Comparison of ENCODE assay signal across 7 cellular contexts in genomic region chr9:123267481-123268239, GRCh38. TPM values are rescaled to one million over a fixed set of nuclear protein-coding genes. Genes with fewer than 3 reads are reported as not detected.
A peak's percentile ranks its signal among the peaks of the same experiment; 100 is the strongest.
DNase-seq lines count a peak whose midpoint lies in the region; ATAC-seq, FAIRE-seq and TF ChIP-seq lines count a peak whose summit lies in the region.

No MANE protein-coding gene starts in this region.

- no peaks in the 10 kb centered on the region for H3K9me3 Mint-ChIP-seq in activated naive CD4-positive, alpha-beta T cell treated with anti-CD3 and anti-CD28 coated beads, Interleukin-2, amount 10 ng/mL, durations not matched to agents 7 days and 5 days

- H3K27ac ChIP-seq in spleen: peak overlapping the region in 5 of 8 donors; percentile 48 to 87 (median 85)

- no peak for TF ChIP-seq CTCF in spleen (IDR thresholded peaks at IDR 0.05 in 8 of 11, conservative IDR thresholded peaks at IDR 0.05 in 3 of 11)

- 3 to 5% (median 5%) methylated on average over 25 to 43 of the region's 43 CpGs for WGBS in spleen, 5 donors

- H3K9me3 ChIP-seq in spleen: no peaks in the 10 kb centered on the region

- TF ChIP-seq POLR2A in spleen (IDR thresholded peaks at IDR 0.05): no peak

- H3K4me1 Mint-ChIP-seq in activated naive CD4-positive, alpha-beta T cell treated with anti-CD3 and anti-CD28 coated beads, Interleukin-2, amount 10 ng/mL, durations not matched to agents 7 days and 5 days: peaks cover 21% of the 10 kb centered on the region

- intact Hi-C loops in spleen (cut with DNase I; ENCODE audit: low total_unique reads): no loop called here

- H3K4me3 ChIP-seq in iPS-11a (ENCODE audit: low read depth, low read length) (peak overlapping the region; percentile 63), spleen (peak overlapping the region; percentile 60 to 93 (median 86))

- FAIRE-seq in GM19239 (lab: Jason Lieb, UNC): no peak

- H3K4me3 Mint-ChIP-seq in activated naive CD4-positive, alpha-beta T cell treated with anti-CD3 and anti-CD28 coated beads, Interleukin-2, amount 10 ng/mL, durations not matched to agents 7 days and 5 days: peak overlapping the region; percentile 63

- peak; percentile 4 for ATAC-seq in GM19463 (IDR thresholded peaks at IDR 0.05; ENCODE audit: unreplicated experiment)

- peak; percentile 47 for DNase-seq in HuH-7.5 (ENCODE audit: low spot score)
- DNase-seq in activated naive CD4-positive, alpha-beta T cell treated with anti-CD3 and anti-CD28 coated beads, Interleukin-2, amount 10 ng/mL, durations not matched to agents 7 days and 5 days: peak; percentile 25
- peak; percentile 84 for DNase-seq in spleen
- no peak for DNase-seq in cerebellar nuclear complex (lab: John Stamatoyannopoulos, UW)
- DNase-seq in GM19239 (ENCODE audit: insufficient read length, low spot score): no peak

- H3K4me1 ChIP-seq in spleen: peaks cover 0 to 61% (median 29%) of the 10 kb centered on the region in 6 donors

- CTCF ChIA-PET in activated naive CD4-positive, alpha-beta T cell treated with anti-CD3 and anti-CD28 coated beads, Interleukin-2, amount 10 ng/mL, durations not matched to agents 7 days and 5 days (lab: Charles Lee): no interaction called here

- no peaks in the 10 kb centered on the region for H3K36me3 ChIP-seq in spleen

- H3K27ac Mint-ChIP-seq in activated naive CD4-positive, alpha-beta T cell treated with anti-CD3 and anti-CD28 coated beads, Interleukin-2, amount 10 ng/mL, durations not matched to agents 7 days and 5 days: no peak overlapping the region

- no peaks in the 10 kb centered on the region for H3K27me3 ChIP-seq in spleen (replicated peaks in 1 of 7)

- no peaks in the 10 kb centered on the region for H3K36me3 Mint-ChIP-seq in activated naive CD4-positive, alpha-beta T cell treated with anti-CD3 and anti-CD28 coated beads, Interleukin-2, amount 10 ng/mL, durations not matched to agents 7 days and 5 days

- H3K27me3 Mint-ChIP-seq in activated naive CD4-positive, alpha-beta T cell treated with anti-CD3 and anti-CD28 coated beads, Interleukin-2, amount 10 ng/mL, durations not matched to agents 7 days and 5 days: peaks cover 17% of the 10 kb centered on the region

RNA-seq across cellular contexts. Expression of gene STRBP, which starts 0.7 kb away (rescaled TPM):
- 10 to 100 TPM; 23.8 to 48.4 (median 36.8) TPM for total RNA-seq in spleen
- polyA plus RNA-seq in spleen: 10 to 100 TPM; 30.9 to 57.1 (median 36.5) TPM

Comparison
In these comparisons a context has a peak if more than half of its experiments do, and no peak if none do; other contexts are left out.
1. DNase-seq: peak in HuH-7.5 (single experiment), activated naive CD4-positive, alpha-beta T cell treated with anti-CD3 and anti-CD28 coated beads, Interleukin-2, amount 10 ng/mL, durations not matched to agents 7 days and 5 days (single experiment) and spleen (single experiment); none in cerebellar nuclear complex (0 of 2) and GM19239 (single experiment).